In the genomic region with DNA sequence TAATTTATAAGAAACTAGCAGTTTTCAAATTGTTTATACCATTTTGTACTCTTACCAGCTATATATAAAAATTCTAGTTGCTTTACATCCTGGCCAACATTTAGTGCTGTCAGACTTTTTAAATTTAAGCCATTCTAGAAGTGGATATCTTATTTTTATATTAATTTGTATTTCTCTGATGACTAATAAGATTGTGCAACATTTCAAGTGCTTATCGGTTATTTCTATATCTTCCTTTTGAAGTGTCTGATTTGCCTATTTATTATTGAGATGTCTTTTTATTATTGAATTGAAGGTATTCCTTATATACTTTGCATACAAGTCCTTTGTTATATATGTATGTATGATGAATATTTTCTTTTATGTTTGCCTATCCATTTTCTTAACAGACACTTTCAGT, we compare ENCODE assay signal across 26 cellular contexts.
"Had no signal": no experiment of that assay in that cellular context is flagged by ENCODE, and none has a peak within 500 bp of the region (broad histone marks: within the 10 kb centered on the region; RNA-seq: fewer than 3 reads in every experiment).

No MANE protein-coding gene starts in this region.

- H3K4me3 ChIP-seq: stomach, suprapubic skin, testis, thoracic aorta, thyroid gland, tibial artery, tibial nerve, transverse colon, upper lobe of left lung, upper lobe of right lung, uterus, vagina had no signal

- H3K27ac ChIP-seq: stomach, suprapubic skin, testis, thoracic aorta, thyroid gland, tibial artery, tibial nerve, transverse colon, upper lobe of left lung, upper lobe of right lung, uterus, vagina had no signal

- ATAC-seq: stimulated activated effector memory CD8-positive, alpha-beta T cell treated with anti-CD3 and anti-CD28 coated beads, Interleukin-12 subunit alpha, Interleukin-12 subunit beta, amount 100 ng/mL, for 72 hours; stimulated activated memory B cell treated with anti-CD40 and anti-IgM and Interleukin-4, amounts not matched to agents 10 μg/mL and 1 μg/mL and 100 μg/mL, for 72 hours; stimulated activated naive B cell treated with anti-CD40 and anti-IgM and Interleukin-4, amounts not matched to agents 10 μg/mL and 1 μg/mL and 100 μg/mL, for 72 hours; stimulated activated naive CD8-positive, alpha-beta T cell treated with anti-CD3 and anti-CD28 coated beads, Interleukin-15, amount 100 ng/mL, for 72 hours; stimulated activated naive CD8-positive, alpha-beta T cell treated with anti-CD3 and anti-CD28 coated beads, Interleukin-15, Interleukin-2, amounts not matched to agents 100 U/mL and 50 U/mL, for 24 hours; upper lobe of right lung had no signal

- H3K4me1 ChIP-seq: stomach, suprapubic skin, testis, thyroid gland, tibial artery, tibial nerve, transverse colon, upper lobe of left lung, upper lobe of right lung, uterus, vagina had no signal

- H3K9me3 ChIP-seq: suprapubic skin, testis, thoracic aorta, thyroid gland, tibial nerve, transverse colon, upper lobe of left lung, upper lobe of right lung, uterus, vagina had no signal

- H3K36me3 ChIP-seq: stomach, suprapubic skin, thoracic aorta, thyroid gland, tibial artery, tibial nerve, transverse colon, upper lobe of left lung, upper lobe of right lung, uterus, vagina had no signal

- H3K27me3 ChIP-seq: stomach, suprapubic skin, testis, thyroid gland, tibial artery, tibial nerve, transverse colon, upper lobe of left lung, upper lobe of right lung, uterus, vagina had no signal

- DNase-seq: stimulated activated CD4-positive, alpha-beta T cell treated with anti-CD3 and anti-CD28 coated beads, Interleukin-2, amount 100 ng/mL, for 48 hours; stimulated activated CD4-positive, alpha-beta T cell treated with anti-CD3 and anti-CD28 coated beads, Interleukin-4, amount 100 ng/mL, for 1 hour; stimulated activated CD4-positive, alpha-beta T cell treated with anti-CD3 and anti-CD28 coated beads, Interleukin-4, amount 100 ng/mL, for 24 hours; stimulated activated CD4-positive, alpha-beta T cell treated with anti-CD3 and anti-CD28 coated beads, Interleukin-4, amount 100 ng/mL, for 4 hours; stimulated activated CD8-positive, alpha-beta memory T cell treated with anti-CD3 and anti-CD28 coated beads, Interleukin-4, amount 100 ng/mL, for 48 hours; stimulated activated naive B cell treated with anti-CD40 and anti-IgM and Interleukin-4, amounts not matched to agents 10 μg/mL and 1 μg/mL and 100 μg/mL, for 72 hours; stimulated activated naive CD4-positive, alpha-beta T cell; stimulated activated naive CD4-positive, alpha-beta T cell treated with Interleukin-2 at 50 U/mL for 16 hours; stimulated activated naive CD8-positive, alpha-beta T cell treated with anti-CD3 and anti-CD28 coated beads, Interleukin-15, amount 100 ng/mL, for 72 hours; stimulated activated naive CD8-positive, alpha-beta T cell treated with anti-CD3 and anti-CD28 coated beads, Interleukin-15, Interleukin-2, amounts not matched to agents 100 U/mL and 50 U/mL, for 24 hours; stomach; substantia nigra; testis; thyroid gland; tibial artery; transverse colon; trophoblast cell; upper lobe of left lung; upper lobe of right lung; uterus had no signal
